In genomic region chr13:114032121-114032799, GRCh38 we compare ENCODE assay signal across 11 cellular contexts. TPM values are rescaled to one million over a fixed set of nuclear protein-coding genes. Genes with fewer than 3 reads are reported as not detected.
DNase-seq lines count a peak whose midpoint lies in the region; ATAC-seq and TF ChIP-seq lines count a peak whose summit lies in the region.
"Had no signal": no experiment of that assay in that cellular context is flagged by ENCODE, and none has a peak within 500 bp of the region (broad histone marks: within the 10 kb centered on the region; RNA-seq: fewer than 3 reads in every experiment).

No MANE protein-coding gene starts in this region.

- no peak overlapping the region for H3K27ac ChIP-seq in mammary epithelial cell (ENCODE audit: insufficient read depth, low read depth, low read length)
- H3K27ac ChIP-seq in mesenchymal stem cell (ENCODE audit: low read length, poor library complexity, severe bottlenecking): peak overlapping the region; percentile 82
- peak overlapping the region; percentile 37 to 86 (median 72) for H3K27ac ChIP-seq in tibial nerve
- H3K27ac ChIP-seq: upper lobe of left lung had no signal

- peak overlapping the region; percentile 88 to 95 for H3K18ac ChIP-seq in mesenchymal stem cell (ENCODE audit: low read depth in 1 of 2, low read length in 2 of 2)

- H3K4me2 ChIP-seq in mammary epithelial cell (ENCODE audit: insufficient read depth, low read depth, low read length): no peak overlapping the region
- peak overlapping the region; percentile 5 for H3K4me2 ChIP-seq in mesenchymal stem cell (ENCODE audit: low read length, poor library complexity, severe bottlenecking)

- BruUV-seq in mammary epithelial cell (replicated peaks; lab: Mats Ljungman, UMichigan): no TSS peak

- H2BK15ac ChIP-seq in mesenchymal stem cell (ENCODE audit: low read depth, poor library complexity, severe bottlenecking): no peak overlapping the region

- H3K27ac Mint-ChIP-seq in chondrocyte (ENCODE audit: unreplicated experiment): peak overlapping the region; percentile 83

- H3K9me3 ChIP-seq in mammary epithelial cell (replicated peaks; ENCODE audit: insufficient read depth, low read length): no peaks in the 10 kb centered on the region
- no peaks in the 10 kb centered on the region for H3K9me3 ChIP-seq in mesenchymal stem cell (ENCODE audit: control insufficient read depth, low read length)
- no peaks in the 10 kb centered on the region for H3K9me3 ChIP-seq in tibial nerve
- H3K9me3 ChIP-seq: upper lobe of left lung had no signal

- CTCF ChIA-PET in mammary epithelial cell (lab: Charles Lee; ENCODE audit: low non-redundant PET): no interaction called here

- WGBS in mammary epithelial cell (ENCODE audit: low coverage, missing lambda C conversion rate): 83% methylated on average over 8 of the region's 26 CpGs
- 58% methylated on average over 24 of the region's 26 CpGs for WGBS in mesenchymal stem cell
- WGBS in tibial nerve, 2 donors: 37 to 51% methylated on average over 23 to 25 of the region's 26 CpGs

- H3K9me3 Mint-ChIP-seq in chondrocyte (ENCODE audit: low read depth): no peaks in the 10 kb centered on the region

- H2AFZ ChIP-seq in mammary epithelial cell (ENCODE audit: low read depth, low read length): no peak overlapping the region
- no peak overlapping the region for H2AFZ ChIP-seq in mesenchymal stem cell (ENCODE audit: low read depth, low read length)

- peak overlapping the region; percentile 88 for H2AK5ac ChIP-seq in mesenchymal stem cell (ENCODE audit: low read length, severe bottlenecking)

- peaks cover 56% of the 10 kb centered on the region for H3K4me1 Mint-ChIP-seq in chondrocyte (ENCODE audit: low read depth)

- no peaks in the 10 kb centered on the region for H3K79me2 ChIP-seq in mammary epithelial cell (ENCODE audit: insufficient read depth, low read length)

- no peak overlapping the region for H3K23ac ChIP-seq in mesenchymal stem cell (ENCODE audit: low read length in 2 of 2)

- peaks cover 11% of the 10 kb centered on the region for H3K36me3 Mint-ChIP-seq in chondrocyte (ENCODE audit: low read depth)

- H3K4ac ChIP-seq in mesenchymal stem cell (ENCODE audit: low read depth in 1 of 2, low read length in 2 of 2): peak overlapping the region; percentile 55 to 79

- H2BK12ac ChIP-seq in mesenchymal stem cell (ENCODE audit: low read length in 2 of 2): peak overlapping the region; percentile 59 to 68

- TF ChIP-seq POLR2A in tibial nerve (IDR thresholded peaks at IDR 0.05): no peak

- H3K4me1 ChIP-seq in mammary epithelial cell (ENCODE audit: insufficient read depth, low read length): no peaks in the 10 kb centered on the region
- H3K4me1 ChIP-seq in mesenchymal stem cell (ENCODE audit: control insufficient read depth, insufficient read depth, low read depth, low read length): peaks cover 77% of the 10 kb centered on the region
- peaks cover 3 to 76% (median 37%) of the 10 kb centered on the region in 4 donors for H3K4me1 ChIP-seq in tibial nerve

- peak overlapping the region in 1 of 2 experiments; percentile 87 for H3K14ac ChIP-seq in mesenchymal stem cell (ENCODE audit: low read length in 2 of 2)

- H4K91ac ChIP-seq in mesenchymal stem cell (ENCODE audit: low read length): peak overlapping the region; percentile 94

- no peak for TF ChIP-seq CTCF in mammary epithelial cell (conservative IDR thresholded peaks at IDR 0.05 in 1 of 2, IDR thresholded peaks at IDR 0.05 in 1 of 2; ENCODE audit: extremely low read depth in 1 of 2, insufficient read depth in 1 of 2, low read depth in 1 of 2, low read length in 2 of 2)
- TF ChIP-seq CTCF in chondrocyte (IDR thresholded peaks at IDR 0.05): no peak
- TF ChIP-seq CTCF in tibial nerve (IDR thresholded peaks at IDR 0.05): no peak

- H3K79me1 ChIP-seq in mesenchymal stem cell (replicated peaks; ENCODE audit: low read length, poor library complexity, severe bottlenecking): peaks cover 3% of the 10 kb centered on the region

- ATAC-seq in GM21515 (IDR thresholded peaks at IDR 0.05; ENCODE audit: unreplicated experiment) (no peak), GM21526 (IDR thresholded peaks at IDR 0.05; ENCODE audit: low FRiP score, unreplicated experiment) (no peak)

- H3K9ac ChIP-seq in mammary epithelial cell (ENCODE audit: insufficient read depth, low read length) (no peak overlapping the region), mesenchymal stem cell (ENCODE audit: low read length) (peak overlapping the region; percentile 75)

- dilution Hi-C loops in mammary epithelial cell (cut with HindIII; ENCODE audit: low sequenced_read_pairs): loop anchor here (10.0 kb wide), 1 partner anchor 77 kb away; no protein-coding TSS in a partner anchor

- in situ Hi-C loops in T47D (cut with HindIII; ENCODE audit: low pct_unique_long_range_greater_than_20kb, low sequenced_read_pairs) (no loop called here), mammary epithelial cell (cut with MboI; ENCODE audit: low sequenced_read_pairs in 2 of 2) (no loop called here)

- H3K27me3 Mint-ChIP-seq in chondrocyte (ENCODE audit: low read depth): no peaks in the 10 kb centered on the region

- H3K27me3 ChIP-seq in mammary epithelial cell (ENCODE audit: insufficient read depth, low read length): peaks cover 2% of the 10 kb centered on the region
- no peaks in the 10 kb centered on the region for H3K27me3 ChIP-seq in mesenchymal stem cell (ENCODE audit: control insufficient read depth in 1 of 2, insufficient read depth in 1 of 2, low read length in 2 of 2)
- no peaks in the 10 kb centered on the region for H3K27me3 ChIP-seq in tibial nerve
- H3K27me3 ChIP-seq: upper lobe of left lung had no signal

- no peak overlapping the region for H3K4me3 Mint-ChIP-seq in chondrocyte (ENCODE audit: unreplicated experiment)

- H3K36me3 ChIP-seq in mammary epithelial cell (ENCODE audit: insufficient read depth, low read length) (no peaks in the 10 kb centered on the region), mesenchymal stem cell (ENCODE audit: control insufficient read depth in 1 of 2, insufficient read depth in 2 of 2, low read depth in 1 of 2, low read length in 2 of 2) (peaks cover 38 to 61% of the 10 kb centered on the region in 2 experiments), tibial nerve (peaks cover 0 to 11% (median 0%) of the 10 kb centered on the region in 3 donors)

- H3K4me3 ChIP-seq in mammary epithelial cell (replicated peaks in 1 of 3; ENCODE audit: insufficient read depth in 1 of 3, low read depth in 2 of 3, low read length in 3 of 3) (no peak overlapping the region), mesenchymal stem cell (ENCODE audit: insufficient read depth in 1 of 2, low read depth in 1 of 2, low read length in 2 of 2) (no peak overlapping the region), tibial nerve (no peak overlapping the region)
- H3K4me3 ChIP-seq: upper lobe of left lung had no signal

- H2BK120ac ChIP-seq in mesenchymal stem cell (ENCODE audit: low read depth, low read length): no peak overlapping the region

- H4K20me1 ChIP-seq in mammary epithelial cell (ENCODE audit: insufficient read depth, low read length): peaks cover 2% of the 10 kb centered on the region

- intact Hi-C loops in mammary epithelial cell (cut with micrococcal nuclease): no loop called here

- H2BK5ac ChIP-seq in mesenchymal stem cell (ENCODE audit: low read depth, low read length, poor library complexity, severe bottlenecking): peak overlapping the region; percentile 71

- H4K8ac ChIP-seq in mesenchymal stem cell (ENCODE audit: low read length): peak overlapping the region; percentile 94

- TF ChIP-seq EP300 in tibial nerve (IDR thresholded peaks at IDR 0.05): peak in 1 of 2 donors; percentile 16

- DNase-seq in T47D (ENCODE audit: low read depth in 1 of 2, low spot score in 1 of 2) (peak; percentile 47 to 84), mammary epithelial cell (no peak), chondrocyte (ENCODE audit: low spot score) (no peak), mesenchymal stem cell (peak; percentile 85), tibial nerve (ENCODE audit: low spot score in 2 of 2) (no peak)
- no peak for DNase-seq in activated CD4-positive, alpha-beta T cell treated with anti-CD3 and anti-CD28 coated beads for 48 hours
- DNase-seq: midbrain; stimulated activated CD4-positive, alpha-beta T cell treated with anti-CD3 and anti-CD28 coated beads, Interleukin-2, amount 100 ng/mL, for 24 hours had no signal

RNA-seq across cellular contexts. Expression of gene C13orf46, which starts 58.4 kb away (rescaled TPM):
- total RNA-seq in mammary epithelial cell: under 1 TPM; 0.26 to 0.33 TPM
- 0.09 TPM for polyA plus RNA-seq in mammary epithelial cell
- not detected for polyA minus RNA-seq in mammary epithelial cell
- total RNA-seq in chondrocyte: 1.7 to 2.2 TPM (median 2.0 TPM) in 3 replicates
- 0.43 TPM for polyA plus RNA-seq in mesenchymal stem cell (2013, experiment 1 of 2)
- polyA plus RNA-seq in mesenchymal stem cell (2013, experiment 2 of 2): 0.45 TPM
- 10 to 100 TPM in 1 of 4 donors, 1 to 10 TPM in 3; 3.3 to 17.7 (median 4.1) TPM for total RNA-seq in tibial nerve

Comparison
In these comparisons a context has a peak if more than half of its experiments do, and no peak if none do; other contexts are left out.
1. DNase-seq: peak in T47D (2 of 2) and mesenchymal stem cell (single experiment); none in mammary epithelial cell (single experiment), chondrocyte (single experiment), tibial nerve (0 of 2) and activated CD4-positive, alpha-beta T cell treated with anti-CD3 and anti-CD28 coated beads for 48 hours (single experiment).